Comparison of ENCODE assay signal across 1 cellular context in the genomic region with DNA sequence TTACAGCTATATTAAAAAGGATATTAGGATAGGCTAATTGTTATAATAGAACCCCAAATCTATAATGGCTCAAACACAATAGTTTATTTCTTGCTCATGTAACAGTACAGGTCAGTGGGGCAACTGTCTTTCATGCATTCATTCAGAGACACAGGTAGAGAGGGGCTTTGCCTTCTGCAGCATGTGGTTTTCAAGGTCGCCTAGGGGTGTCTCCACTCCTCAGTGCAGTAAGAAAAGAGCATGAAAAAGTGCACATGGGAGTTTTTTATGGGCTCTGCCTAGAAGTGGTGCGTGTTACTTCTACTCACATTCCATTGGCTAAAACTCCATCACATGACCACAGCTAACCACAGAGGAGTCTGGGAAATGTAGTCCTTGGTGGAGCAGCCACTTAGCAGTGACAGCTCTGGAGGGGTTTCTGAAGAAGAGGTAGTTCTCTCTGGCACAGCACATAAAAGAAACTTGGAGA.
A peak's percentile ranks its signal among the peaks of the same experiment; 100 is the strongest.
TF ChIP-seq lines count a peak whose summit lies in the region.

No MANE protein-coding gene starts in this region.

TF ChIP-seq in HepG2, 621 proteins besides CTCF, POLR2A, EP300 and RAD21 (continued from another document and continues in another):
- TF ChIP-seq, protein P1, sequence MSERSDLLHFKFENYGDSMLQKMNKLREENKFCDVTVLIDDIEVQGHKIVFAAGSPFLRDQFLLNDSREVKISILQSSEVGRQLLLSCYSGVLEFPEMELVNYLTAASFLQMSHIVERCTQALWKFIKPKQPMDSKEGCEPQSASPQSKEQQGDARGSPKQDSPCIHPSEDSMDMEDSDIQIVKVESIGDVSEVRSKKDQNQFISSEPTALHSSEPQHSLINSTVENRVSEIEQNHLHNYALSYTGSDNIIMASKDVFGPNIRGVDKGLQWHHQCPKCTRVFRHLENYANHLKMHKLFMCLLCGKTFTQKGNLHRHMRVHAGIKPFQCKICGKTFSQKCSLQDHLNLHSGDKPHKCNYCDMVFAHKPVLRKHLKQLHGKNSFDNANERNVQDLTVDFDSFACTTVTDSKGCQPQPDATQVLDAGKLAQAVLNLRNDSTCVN (CRISPR knock-in tag; IDR thresholded peaks at IDR 0.05; ENCODE audit: borderline replicate concordance): no peak
- TF ChIP-seq, protein P2, sequence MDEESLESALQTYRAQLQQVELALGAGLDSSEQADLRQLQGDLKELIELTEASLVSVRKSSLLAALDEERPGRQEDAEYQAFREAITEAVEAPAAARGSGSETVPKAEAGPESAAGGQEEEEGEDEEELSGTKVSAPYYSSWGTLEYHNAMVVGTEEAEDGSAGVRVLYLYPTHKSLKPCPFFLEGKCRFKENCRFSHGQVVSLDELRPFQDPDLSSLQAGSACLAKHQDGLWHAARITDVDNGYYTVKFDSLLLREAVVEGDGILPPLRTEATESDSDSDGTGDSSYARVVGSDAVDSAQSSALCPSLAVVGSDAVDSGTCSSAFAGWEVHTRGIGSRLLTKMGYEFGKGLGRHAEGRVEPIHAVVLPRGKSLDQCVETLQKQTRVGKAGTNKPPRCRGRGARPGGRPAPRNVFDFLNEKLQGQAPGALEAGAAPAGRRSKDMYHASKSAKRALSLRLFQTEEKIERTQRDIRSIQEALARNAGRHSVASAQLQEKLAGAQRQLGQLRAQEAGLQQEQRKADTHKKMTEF (CRISPR knock-in tag; IDR thresholded peaks at IDR 0.05): peak; percentile 35; the same call in 1 of the 2 replicates
- TF ChIP-seq CHD2 (IDR thresholded peaks at IDR 0.05; ENCODE audit: low read depth, low read length) (no peak), MEIS1 (CRISPR knock-in tag; IDR thresholded peaks at IDR 0.05; ENCODE audit: borderline replicate concordance) (no peak), ZSCAN12 (CRISPR knock-in tag; IDR thresholded peaks at IDR 0.05) (no peak), SP2 (CRISPR knock-in tag; IDR thresholded peaks at IDR 0.05) (no peak), ZNF740 (CRISPR knock-in tag; IDR thresholded peaks at IDR 0.05) (no peak), MAFF (IDR thresholded peaks at IDR 0.05; ENCODE audit: low read depth, low read length) (peak; percentile 47), PRDM15 (CRISPR knock-in tag; IDR thresholded peaks at IDR 0.05) (no peak), ZNF317 (CRISPR knock-in tag; IDR thresholded peaks at IDR 0.05) (no peak), SMC3 (IDR thresholded peaks at IDR 0.05; ENCODE audit: low read length) (peak; percentile 40; the same call in 1 of the 2 replicates), EHMT2 (IDR thresholded peaks at IDR 0.05; ENCODE audit: borderline replicate concordance, low read depth, low read length) (peak; percentile 64; the same call in 1 of the 2 replicates), ZBTB1 (CRISPR knock-in tag; IDR thresholded peaks at IDR 0.05; ENCODE audit: borderline replicate concordance) (no peak), SOX5 (CRISPR knock-in tag; IDR thresholded peaks at IDR 0.05; ENCODE audit: borderline replicate concordance) (peak; percentile 19), SSRP1 (CRISPR knock-in tag; IDR thresholded peaks at IDR 0.05) (no peak), ZNF761 (CRISPR knock-in tag; conservative IDR thresholded peaks at IDR 0.05) (no peak), TBX2 (CRISPR knock-in tag; IDR thresholded peaks at IDR 0.05; ENCODE audit: borderline replicate concordance) (no peak), XRCC5 (optimal IDR thresholded peaks at IDR 0.05; ENCODE audit: low read length) (peak; percentile 47), HOXA7 (CRISPR knock-in tag; IDR thresholded peaks at IDR 0.05) (no peak), NFYC (CRISPR knock-in tag; IDR thresholded peaks at IDR 0.05) (peak; percentile 91), ATF1 (CRISPR knock-in tag; IDR thresholded peaks at IDR 0.05) (peak; percentile 58), SMYD3 (CRISPR knock-in tag; IDR thresholded peaks at IDR 0.05) (no peak), IRF2 (CRISPR knock-in tag; IDR thresholded peaks at IDR 0.05) (peak; percentile 47; the same call in 1 of the 2 replicates), AGO1 (IDR thresholded peaks at IDR 0.05; ENCODE audit: low read depth, low read length, poor library complexity, severe bottlenecking) (no peak), NFYB (CRISPR knock-in tag; IDR thresholded peaks at IDR 0.05) (peak; percentile 83), THAP11 (CRISPR knock-in tag; IDR thresholded peaks at IDR 0.05) (peak; percentile 99), GATAD2A (CRISPR knock-in tag; IDR thresholded peaks at IDR 0.05) (peak; percentile 56; the same call in 1 of the 2 replicates), TP53 (CRISPR knock-in tag; conservative IDR thresholded peaks at IDR 0.05) (no peak), RBM22 (optimal IDR thresholded peaks at IDR 0.05; ENCODE audit: low read length) (no peak), ZNF205 (CRISPR knock-in tag; IDR thresholded peaks at IDR 0.05) (no peak), ZNF644 (CRISPR knock-in tag; IDR thresholded peaks at IDR 0.05; ENCODE audit: low read depth) (peak; percentile 53; the same call in 1 of the 2 replicates), PITX1 (CRISPR knock-in tag; IDR thresholded peaks at IDR 0.05) (no peak), HMGXB4 (CRISPR knock-in tag; IDR thresholded peaks at IDR 0.05; ENCODE audit: borderline replicate concordance in 1 of 2, low read depth in 1 of 2) (peak; percentile 35 to 51; a peak in 2 of 4 replicates), ZBTB21 (CRISPR knock-in tag; IDR thresholded peaks at IDR 0.05) (no peak), ZNF274 (CRISPR knock-in tag; IDR thresholded peaks at IDR 0.05) (no peak; the same call in 1 of the 2 replicates), MEF2D (CRISPR knock-in tag; IDR thresholded peaks at IDR 0.05) (no peak), GATA4 (IDR thresholded peaks at IDR 0.05; ENCODE audit: borderline replicate concordance, low read depth) (no peak), HNRNPLL (IDR thresholded peaks at IDR 0.05; ENCODE audit: low read depth, low read length, poor library complexity, severe bottlenecking) (no peak), ZNF563 (CRISPR knock-in tag; IDR thresholded peaks at IDR 0.05) (no peak), ZNF552 (CRISPR knock-in tag; IDR thresholded peaks at IDR 0.05; ENCODE audit: borderline replicate concordance) (no peak), FOXK1 (CRISPR knock-in tag; IDR thresholded peaks at IDR 0.05; ENCODE audit: borderline replicate concordance, low read depth) (0 out of 2 replicates have a peak, but pooled peaks have one; percentile 47), HNRNPL (IDR thresholded peaks at IDR 0.05; ENCODE audit: low read depth, low read length) (no peak), ZNF260 (CRISPR knock-in tag; IDR thresholded peaks at IDR 0.05; ENCODE audit: borderline replicate concordance, low read depth) (no peak), CBX2 (IDR thresholded peaks at IDR 0.05; ENCODE audit: low read depth, low read length) (no peak), CBX2 (CRISPR knock-in tag; IDR thresholded peaks at IDR 0.05; ENCODE audit: low read depth) (no peak), ZNF331 (CRISPR knock-in tag; IDR thresholded peaks at IDR 0.05) (peak; percentile 41; the same call in 1 of the 2 replicates), ZNF207 (IDR thresholded peaks at IDR 0.05; ENCODE audit: borderline replicate concordance) (no peak), ZMYM4 (CRISPR knock-in tag; IDR thresholded peaks at IDR 0.05) (peak; percentile 53; the same call in 1 of the 2 replicates), SOX6 (IDR thresholded peaks at IDR 0.05) (no peak), SOX6 (CRISPR knock-in tag; IDR thresholded peaks at IDR 0.05) (peak; percentile 41; the same call in 1 of the 2 replicates)
- TF ChIP-seq, protein P3, sequence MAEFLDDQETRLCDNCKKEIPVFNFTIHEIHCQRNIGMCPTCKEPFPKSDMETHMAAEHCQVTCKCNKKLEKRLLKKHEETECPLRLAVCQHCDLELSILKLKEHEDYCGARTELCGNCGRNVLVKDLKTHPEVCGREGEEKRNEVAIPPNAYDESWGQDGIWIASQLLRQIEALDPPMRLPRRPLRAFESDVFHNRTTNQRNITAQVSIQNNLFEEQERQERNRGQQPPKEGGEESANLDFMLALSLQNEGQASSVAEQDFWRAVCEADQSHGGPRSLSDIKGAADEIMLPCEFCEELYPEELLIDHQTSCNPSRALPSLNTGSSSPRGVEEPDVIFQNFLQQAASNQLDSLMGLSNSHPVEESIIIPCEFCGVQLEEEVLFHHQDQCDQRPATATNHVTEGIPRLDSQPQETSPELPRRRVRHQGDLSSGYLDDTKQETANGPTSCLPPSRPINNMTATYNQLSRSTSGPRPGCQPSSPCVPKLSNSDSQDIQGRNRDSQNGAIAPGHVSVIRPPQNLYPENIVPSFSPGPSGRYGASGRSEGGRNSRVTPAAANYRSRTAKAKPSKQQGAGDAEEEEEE (CRISPR knock-in tag; IDR thresholded peaks at IDR 0.05; ENCODE audit: borderline replicate concordance): no peak
- TF ChIP-seq, protein P4, sequence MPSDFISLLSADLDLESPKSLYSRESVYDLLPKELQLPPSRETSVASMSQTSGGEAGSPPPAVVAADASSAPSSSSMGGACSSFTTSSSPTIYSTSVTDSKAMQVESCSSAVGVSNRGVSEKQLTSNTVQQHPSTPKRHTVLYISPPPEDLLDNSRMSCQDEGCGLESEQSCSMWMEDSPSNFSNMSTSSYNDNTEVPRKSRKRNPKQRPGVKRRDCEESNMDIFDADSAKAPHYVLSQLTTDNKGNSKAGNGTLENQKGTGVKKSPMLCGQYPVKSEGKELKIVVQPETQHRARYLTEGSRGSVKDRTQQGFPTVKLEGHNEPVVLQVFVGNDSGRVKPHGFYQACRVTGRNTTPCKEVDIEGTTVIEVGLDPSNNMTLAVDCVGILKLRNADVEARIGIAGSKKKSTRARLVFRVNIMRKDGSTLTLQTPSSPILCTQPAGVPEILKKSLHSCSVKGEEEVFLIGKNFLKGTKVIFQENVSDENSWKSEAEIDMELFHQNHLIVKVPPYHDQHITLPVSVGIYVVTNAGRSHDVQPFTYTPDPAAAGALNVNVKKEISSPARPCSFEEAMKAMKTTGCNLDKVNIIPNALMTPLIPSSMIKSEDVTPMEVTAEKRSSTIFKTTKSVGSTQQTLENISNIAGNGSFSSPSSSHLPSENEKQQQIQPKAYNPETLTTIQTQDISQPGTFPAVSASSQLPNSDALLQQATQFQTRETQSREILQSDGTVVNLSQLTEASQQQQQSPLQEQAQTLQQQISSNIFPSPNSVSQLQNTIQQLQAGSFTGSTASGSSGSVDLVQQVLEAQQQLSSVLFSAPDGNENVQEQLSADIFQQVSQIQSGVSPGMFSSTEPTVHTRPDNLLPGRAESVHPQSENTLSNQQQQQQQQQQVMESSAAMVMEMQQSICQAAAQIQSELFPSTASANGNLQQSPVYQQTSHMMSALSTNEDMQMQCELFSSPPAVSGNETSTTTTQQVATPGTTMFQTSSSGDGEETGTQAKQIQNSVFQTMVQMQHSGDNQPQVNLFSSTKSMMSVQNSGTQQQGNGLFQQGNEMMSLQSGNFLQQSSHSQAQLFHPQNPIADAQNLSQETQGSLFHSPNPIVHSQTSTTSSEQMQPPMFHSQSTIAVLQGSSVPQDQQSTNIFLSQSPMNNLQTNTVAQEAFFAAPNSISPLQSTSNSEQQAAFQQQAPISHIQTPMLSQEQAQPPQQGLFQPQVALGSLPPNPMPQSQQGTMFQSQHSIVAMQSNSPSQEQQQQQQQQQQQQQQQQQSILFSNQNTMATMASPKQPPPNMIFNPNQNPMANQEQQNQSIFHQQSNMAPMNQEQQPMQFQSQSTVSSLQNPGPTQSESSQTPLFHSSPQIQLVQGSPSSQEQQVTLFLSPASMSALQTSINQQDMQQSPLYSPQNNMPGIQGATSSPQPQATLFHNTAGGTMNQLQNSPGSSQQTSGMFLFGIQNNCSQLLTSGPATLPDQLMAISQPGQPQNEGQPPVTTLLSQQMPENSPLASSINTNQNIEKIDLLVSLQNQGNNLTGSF (CRISPR knock-in tag; IDR thresholded peaks at IDR 0.05): no peak
- TF ChIP-seq, protein P5, sequence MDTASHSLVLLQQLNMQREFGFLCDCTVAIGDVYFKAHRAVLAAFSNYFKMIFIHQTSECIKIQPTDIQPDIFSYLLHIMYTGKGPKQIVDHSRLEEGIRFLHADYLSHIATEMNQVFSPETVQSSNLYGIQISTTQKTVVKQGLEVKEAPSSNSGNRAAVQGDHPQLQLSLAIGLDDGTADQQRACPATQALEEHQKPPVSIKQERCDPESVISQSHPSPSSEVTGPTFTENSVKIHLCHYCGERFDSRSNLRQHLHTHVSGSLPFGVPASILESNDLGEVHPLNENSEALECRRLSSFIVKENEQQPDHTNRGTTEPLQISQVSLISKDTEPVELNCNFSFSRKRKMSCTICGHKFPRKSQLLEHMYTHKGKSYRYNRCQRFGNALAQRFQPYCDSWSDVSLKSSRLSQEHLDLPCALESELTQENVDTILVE (CRISPR knock-in tag; IDR thresholded peaks at IDR 0.05): no peak
